ENCODE assay signal across 8 cellular contexts in the genomic region with DNA sequence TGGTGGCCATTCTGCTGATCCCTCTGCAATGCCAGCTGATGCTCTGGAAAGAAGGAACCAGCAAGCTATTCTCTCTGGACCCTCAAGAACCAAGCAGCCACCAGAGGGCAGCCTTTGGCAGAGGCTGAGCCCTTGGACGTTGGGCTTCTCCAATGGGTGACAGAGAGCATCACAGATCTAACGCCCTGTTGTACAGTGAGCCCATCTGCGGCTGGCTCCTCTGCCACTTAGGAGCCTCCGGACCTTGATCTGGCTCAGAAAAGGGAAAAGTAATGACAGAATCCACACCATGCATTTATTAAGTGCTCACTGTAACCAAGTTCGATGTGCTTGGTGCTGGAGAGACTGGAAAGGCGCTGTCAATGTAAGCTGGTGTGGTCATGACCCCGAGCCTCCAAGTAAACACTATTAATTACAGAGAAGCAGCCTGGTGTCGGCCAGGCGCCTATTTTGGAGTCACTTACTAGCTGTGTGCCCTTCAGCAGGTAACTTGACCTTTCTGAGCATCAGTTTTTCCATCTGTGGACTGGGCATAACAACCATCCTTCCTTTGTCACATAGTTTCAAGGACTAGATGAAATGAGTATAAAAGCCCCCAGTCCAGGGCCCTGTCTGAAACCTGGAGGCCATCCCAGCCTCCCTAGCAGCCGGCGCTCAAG. TPM values are rescaled to one million over a fixed set of nuclear protein-coding genes. Genes with fewer than 3 reads are reported as not detected.
A peak's percentile ranks its signal among the peaks of the same experiment; 100 is the strongest.
DNase-seq lines count a peak whose midpoint lies in the region; ATAC-seq and TF ChIP-seq lines count a peak whose summit lies in the region.

No MANE protein-coding gene starts in this region.

- ATAC-seq in foreskin keratinocyte = peak; percentile 32
- ATAC-seq in HG03039 (IDR thresholded peaks at IDR 0.05; ENCODE audit: unreplicated experiment) = no peak

- H3K4me3 ChIP-seq in NB4 (ENCODE audit: low read depth, low read length) = no peak overlapping the region
- no peak overlapping the region for H3K4me3 ChIP-seq in SJCRH30
- no peak overlapping the region for H3K4me3 ChIP-seq in suprapubic skin

- H3K36me3 ChIP-seq in SJCRH30 (peaks cover 5% of the 10 kb centered on the region; the same call in 1 of the 2 replicates), suprapubic skin (peaks cover 53% of the 10 kb centered on the region)

- peak; percentile 92 for DNase-seq in ELF-1 (ENCODE audit: low read depth, low spot score)
- DNase-seq in NB4 (ENCODE audit: low read depth) = peak; percentile 83
- peak; percentile 92 to 97 for DNase-seq in SJCRH30
- DNase-seq in activated T-helper 9 cell treated with anti-CD3 and anti-CD28 coated beads, Interleukin-2, amount 50 U/mL, for 16 hours (ENCODE audit: low read depth) = peak; percentile 74
- peak in 1 of 2 donors; percentile 59 for DNase-seq in foreskin keratinocyte
- DNase-seq in occipital lobe (lab: John Stamatoyannopoulos, UW) = peak; percentile 85
- peak; percentile 91 to 92 for DNase-seq in suprapubic skin (ENCODE audit: low spot score in 2 of 2)

- TF ChIP-seq POLR2A in NB4 (IDR thresholded peaks at IDR 0.05; ENCODE audit: extremely low read depth, insufficient read length) (no peak), suprapubic skin (IDR thresholded peaks at IDR 0.05) (no peak)

- H3K9me3 ChIP-seq in SJCRH30 (replicated peaks) = no peaks in the 10 kb centered on the region
- H3K9me3 ChIP-seq in suprapubic skin = no peaks in the 10 kb centered on the region

- H3K4me1 ChIP-seq in SJCRH30 = peaks cover 29% of the 10 kb centered on the region
- peaks cover 19% of the 10 kb centered on the region for H3K4me1 ChIP-seq in foreskin keratinocyte
- H3K4me1 ChIP-seq in suprapubic skin = peaks cover 52% of the 10 kb centered on the region

- WGBS in suprapubic skin = 86% methylated on average over 7 of the region's 11 CpGs

- no peak for TF ChIP-seq EP300 in suprapubic skin (IDR thresholded peaks at IDR 0.05)

- no peaks in the 10 kb centered on the region for H3K27me3 ChIP-seq in SJCRH30
- H3K27me3 ChIP-seq in foreskin keratinocyte = no peaks in the 10 kb centered on the region
- no peaks in the 10 kb centered on the region for H3K27me3 ChIP-seq in suprapubic skin

- peak overlapping the region; percentile 84 for H3K27ac ChIP-seq in SJCRH30
- H3K27ac ChIP-seq in foreskin keratinocyte = no peak overlapping the region
- no peak overlapping the region for H3K27ac ChIP-seq in suprapubic skin

- TF ChIP-seq CTCF in NB4 (IDR thresholded peaks at IDR 0.05; ENCODE audit: low read depth, low read length) = peak; percentile 87
- TF ChIP-seq CTCF in foreskin keratinocyte (conservative IDR thresholded peaks at IDR 0.05) = peak; percentile 92
- peak; percentile 75 to 79 for TF ChIP-seq CTCF in suprapubic skin (IDR thresholded peaks at IDR 0.05)

RNA-seq across cellular contexts. Expression of gene ECE1, which starts 34.9 kb away (rescaled TPM):
- 73.2 and 74.5 TPM in 2 replicates for total RNA-seq in SJCRH30 (2014; rRNA removed; shearing (Covaris generic))
- 51.1 and 63.5 TPM in 2 replicates for total RNA-seq in foreskin keratinocyte
- 28.0 and 34.0 TPM in 2 replicates for polyA plus RNA-seq in foreskin keratinocyte
- total RNA-seq in occipital lobe = 9.5 TPM
- total RNA-seq in suprapubic skin = 10 to 100 TPM; 40.8 to 64.2 (median 55.3) TPM
